1 cellular context compared by ENCODE assay signal in genomic region chr15:64989331-64990167, GRCh38.
TF ChIP-seq lines count a peak whose summit lies in the region.

SPG21 (minus strand) TSS chr15:64989914; CDS start chr15:64983569, 6,345 bp downstream.

TF ChIP-seq in WTC11, 78 proteins besides CTCF, POLR2A, EP300 and RAD21 (continued from another document):
- TF ChIP-seq ZNF396 (CRISPR knock-in tag; IDR thresholded peaks at IDR 0.05; ENCODE audit: borderline replicate concordance) (no peak), PRRX2 (CRISPR knock-in tag; IDR thresholded peaks at IDR 0.05) (no peak), IRF2 (CRISPR knock-in tag; IDR thresholded peaks at IDR 0.05; ENCODE audit: borderline replicate concordance, low read depth) (no peak), NR3C1 (CRISPR knock-in tag; conservative IDR thresholded peaks at IDR 0.05; ENCODE audit: low read depth) (peak; percentile 82; the same call in 1 of the 2 replicates), FOXP4 (CRISPR knock-in tag; IDR thresholded peaks at IDR 0.05) (peak; percentile 35; the same call in 1 of the 2 replicates), ZNF232 (CRISPR knock-in tag; IDR thresholded peaks at IDR 0.05) (peak; percentile 66; the same call in 1 of the 2 replicates), ZMAT4 (CRISPR knock-in tag; IDR thresholded peaks at IDR 0.05) (no peak), CDX4 (CRISPR knock-in tag; IDR thresholded peaks at IDR 0.05; ENCODE audit: borderline replicate concordance) (no peak), FOXJ3 (CRISPR knock-in tag; IDR thresholded peaks at IDR 0.05; ENCODE audit: borderline replicate concordance) (no peak), ATF3 (CRISPR knock-in tag; conservative IDR thresholded peaks at IDR 0.05) (no peak), SOX15 (CRISPR knock-in tag; IDR thresholded peaks at IDR 0.05) (no peak), ZNF138 (CRISPR knock-in tag; conservative IDR thresholded peaks at IDR 0.05) (0 out of 2 replicates have a peak, but pooled peaks have one; percentile 40), HMGA2 (CRISPR knock-in tag; IDR thresholded peaks at IDR 0.05) (no peak), ZNF281 (CRISPR knock-in tag; IDR thresholded peaks at IDR 0.05) (no peak), HMGXB4 (CRISPR knock-in tag; IDR thresholded peaks at IDR 0.05) (peak; percentile 64; the same call in 1 of the 2 replicates), TEAD1 (CRISPR knock-in tag; IDR thresholded peaks at IDR 0.05) (no peak), E2F5 (CRISPR knock-in tag; IDR thresholded peaks at IDR 0.05) (peak; percentile 73), ERG (CRISPR knock-in tag; IDR thresholded peaks at IDR 0.05) (no peak), SP1 (CRISPR knock-in tag; conservative IDR thresholded peaks at IDR 0.05) (peak; percentile 92), CREM (CRISPR knock-in tag; IDR thresholded peaks at IDR 0.05) (0 out of 2 replicates have a peak, but pooled peaks have one; percentile 28), MXD4 (CRISPR knock-in tag; IDR thresholded peaks at IDR 0.05; ENCODE audit: borderline replicate concordance) (no peak), RELA (CRISPR knock-in tag; IDR thresholded peaks at IDR 0.05; ENCODE audit: borderline replicate concordance) (no peak), ZNF416 (CRISPR knock-in tag; IDR thresholded peaks at IDR 0.05) (no peak), MYBL2 (CRISPR knock-in tag; IDR thresholded peaks at IDR 0.05) (no peak), NR1H2 (CRISPR knock-in tag; IDR thresholded peaks at IDR 0.05) (no peak), ZNF317 (CRISPR knock-in tag; IDR thresholded peaks at IDR 0.05; ENCODE audit: borderline replicate concordance, low read depth) (no peak), TP53 (CRISPR knock-in tag; IDR thresholded peaks at IDR 0.05) (peak; percentile 92), USF1 (CRISPR knock-in tag; IDR thresholded peaks at IDR 0.05) (peak; percentile 94), PRDM15 (CRISPR knock-in tag; IDR thresholded peaks at IDR 0.05) (no peak), ATF6 (CRISPR knock-in tag; IDR thresholded peaks at IDR 0.05) (no peak), TCF7 (CRISPR knock-in tag; IDR thresholded peaks at IDR 0.05; ENCODE audit: low read depth) (no peak)
